Comparison of ENCODE assay signal across 1 cellular context in genomic region chr14:61614693-61615092, GRCh38.
TF ChIP-seq lines count a peak whose summit lies in the region.

No MANE protein-coding gene starts in this region.

TF ChIP-seq in GM23338, 12 proteins besides CTCF, POLR2A, EP300 and RAD21 (continued from another document):
- TF ChIP-seq JUNB (IDR thresholded peaks at IDR 0.05; ENCODE audit: unreplicated experiment) (no peak), ZNF114 (CRISPR knock-in tag; IDR thresholded peaks at IDR 0.05) (no peak), EZH2 (IDR thresholded peaks at IDR 0.05; ENCODE audit: low read depth, unreplicated experiment) (no peak), STAT1 (IDR thresholded peaks at IDR 0.05; ENCODE audit: unreplicated experiment) (no peak), EZH2phosphoT487 (IDR thresholded peaks at IDR 0.05; ENCODE audit: unreplicated experiment) (no peak)
- TF ChIP-seq, protein P1, sequence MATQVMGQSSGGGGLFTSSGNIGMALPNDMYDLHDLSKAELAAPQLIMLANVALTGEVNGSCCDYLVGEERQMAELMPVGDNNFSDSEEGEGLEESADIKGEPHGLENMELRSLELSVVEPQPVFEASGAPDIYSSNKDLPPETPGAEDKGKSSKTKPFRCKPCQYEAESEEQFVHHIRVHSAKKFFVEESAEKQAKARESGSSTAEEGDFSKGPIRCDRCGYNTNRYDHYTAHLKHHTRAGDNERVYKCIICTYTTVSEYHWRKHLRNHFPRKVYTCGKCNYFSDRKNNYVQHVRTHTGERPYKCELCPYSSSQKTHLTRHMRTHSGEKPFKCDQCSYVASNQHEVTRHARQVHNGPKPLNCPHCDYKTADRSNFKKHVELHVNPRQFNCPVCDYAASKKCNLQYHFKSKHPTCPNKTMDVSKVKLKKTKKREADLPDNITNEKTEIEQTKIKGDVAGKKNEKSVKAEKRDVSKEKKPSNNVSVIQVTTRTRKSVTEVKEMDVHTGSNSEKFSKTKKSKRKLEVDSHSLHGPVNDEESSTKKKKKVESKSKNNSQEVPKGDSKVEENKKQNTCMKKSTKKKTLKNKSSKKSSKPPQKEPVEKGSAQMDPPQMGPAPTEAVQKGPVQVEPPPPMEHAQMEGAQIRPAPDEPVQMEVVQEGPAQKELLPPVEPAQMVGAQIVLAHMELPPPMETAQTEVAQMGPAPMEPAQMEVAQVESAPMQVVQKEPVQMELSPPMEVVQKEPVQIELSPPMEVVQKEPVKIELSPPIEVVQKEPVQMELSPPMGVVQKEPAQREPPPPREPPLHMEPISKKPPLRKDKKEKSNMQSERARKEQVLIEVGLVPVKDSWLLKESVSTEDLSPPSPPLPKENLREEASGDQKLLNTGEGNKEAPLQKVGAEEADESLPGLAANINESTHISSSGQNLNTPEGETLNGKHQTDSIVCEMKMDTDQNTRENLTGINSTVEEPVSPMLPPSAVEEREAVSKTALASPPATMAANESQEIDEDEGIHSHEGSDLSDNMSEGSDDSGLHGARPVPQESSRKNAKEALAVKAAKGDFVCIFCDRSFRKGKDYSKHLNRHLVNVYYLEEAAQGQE (IDR thresholded peaks at IDR 0.05; ENCODE audit: unreplicated experiment), result no peak
- TF ChIP-seq, protein P2, sequence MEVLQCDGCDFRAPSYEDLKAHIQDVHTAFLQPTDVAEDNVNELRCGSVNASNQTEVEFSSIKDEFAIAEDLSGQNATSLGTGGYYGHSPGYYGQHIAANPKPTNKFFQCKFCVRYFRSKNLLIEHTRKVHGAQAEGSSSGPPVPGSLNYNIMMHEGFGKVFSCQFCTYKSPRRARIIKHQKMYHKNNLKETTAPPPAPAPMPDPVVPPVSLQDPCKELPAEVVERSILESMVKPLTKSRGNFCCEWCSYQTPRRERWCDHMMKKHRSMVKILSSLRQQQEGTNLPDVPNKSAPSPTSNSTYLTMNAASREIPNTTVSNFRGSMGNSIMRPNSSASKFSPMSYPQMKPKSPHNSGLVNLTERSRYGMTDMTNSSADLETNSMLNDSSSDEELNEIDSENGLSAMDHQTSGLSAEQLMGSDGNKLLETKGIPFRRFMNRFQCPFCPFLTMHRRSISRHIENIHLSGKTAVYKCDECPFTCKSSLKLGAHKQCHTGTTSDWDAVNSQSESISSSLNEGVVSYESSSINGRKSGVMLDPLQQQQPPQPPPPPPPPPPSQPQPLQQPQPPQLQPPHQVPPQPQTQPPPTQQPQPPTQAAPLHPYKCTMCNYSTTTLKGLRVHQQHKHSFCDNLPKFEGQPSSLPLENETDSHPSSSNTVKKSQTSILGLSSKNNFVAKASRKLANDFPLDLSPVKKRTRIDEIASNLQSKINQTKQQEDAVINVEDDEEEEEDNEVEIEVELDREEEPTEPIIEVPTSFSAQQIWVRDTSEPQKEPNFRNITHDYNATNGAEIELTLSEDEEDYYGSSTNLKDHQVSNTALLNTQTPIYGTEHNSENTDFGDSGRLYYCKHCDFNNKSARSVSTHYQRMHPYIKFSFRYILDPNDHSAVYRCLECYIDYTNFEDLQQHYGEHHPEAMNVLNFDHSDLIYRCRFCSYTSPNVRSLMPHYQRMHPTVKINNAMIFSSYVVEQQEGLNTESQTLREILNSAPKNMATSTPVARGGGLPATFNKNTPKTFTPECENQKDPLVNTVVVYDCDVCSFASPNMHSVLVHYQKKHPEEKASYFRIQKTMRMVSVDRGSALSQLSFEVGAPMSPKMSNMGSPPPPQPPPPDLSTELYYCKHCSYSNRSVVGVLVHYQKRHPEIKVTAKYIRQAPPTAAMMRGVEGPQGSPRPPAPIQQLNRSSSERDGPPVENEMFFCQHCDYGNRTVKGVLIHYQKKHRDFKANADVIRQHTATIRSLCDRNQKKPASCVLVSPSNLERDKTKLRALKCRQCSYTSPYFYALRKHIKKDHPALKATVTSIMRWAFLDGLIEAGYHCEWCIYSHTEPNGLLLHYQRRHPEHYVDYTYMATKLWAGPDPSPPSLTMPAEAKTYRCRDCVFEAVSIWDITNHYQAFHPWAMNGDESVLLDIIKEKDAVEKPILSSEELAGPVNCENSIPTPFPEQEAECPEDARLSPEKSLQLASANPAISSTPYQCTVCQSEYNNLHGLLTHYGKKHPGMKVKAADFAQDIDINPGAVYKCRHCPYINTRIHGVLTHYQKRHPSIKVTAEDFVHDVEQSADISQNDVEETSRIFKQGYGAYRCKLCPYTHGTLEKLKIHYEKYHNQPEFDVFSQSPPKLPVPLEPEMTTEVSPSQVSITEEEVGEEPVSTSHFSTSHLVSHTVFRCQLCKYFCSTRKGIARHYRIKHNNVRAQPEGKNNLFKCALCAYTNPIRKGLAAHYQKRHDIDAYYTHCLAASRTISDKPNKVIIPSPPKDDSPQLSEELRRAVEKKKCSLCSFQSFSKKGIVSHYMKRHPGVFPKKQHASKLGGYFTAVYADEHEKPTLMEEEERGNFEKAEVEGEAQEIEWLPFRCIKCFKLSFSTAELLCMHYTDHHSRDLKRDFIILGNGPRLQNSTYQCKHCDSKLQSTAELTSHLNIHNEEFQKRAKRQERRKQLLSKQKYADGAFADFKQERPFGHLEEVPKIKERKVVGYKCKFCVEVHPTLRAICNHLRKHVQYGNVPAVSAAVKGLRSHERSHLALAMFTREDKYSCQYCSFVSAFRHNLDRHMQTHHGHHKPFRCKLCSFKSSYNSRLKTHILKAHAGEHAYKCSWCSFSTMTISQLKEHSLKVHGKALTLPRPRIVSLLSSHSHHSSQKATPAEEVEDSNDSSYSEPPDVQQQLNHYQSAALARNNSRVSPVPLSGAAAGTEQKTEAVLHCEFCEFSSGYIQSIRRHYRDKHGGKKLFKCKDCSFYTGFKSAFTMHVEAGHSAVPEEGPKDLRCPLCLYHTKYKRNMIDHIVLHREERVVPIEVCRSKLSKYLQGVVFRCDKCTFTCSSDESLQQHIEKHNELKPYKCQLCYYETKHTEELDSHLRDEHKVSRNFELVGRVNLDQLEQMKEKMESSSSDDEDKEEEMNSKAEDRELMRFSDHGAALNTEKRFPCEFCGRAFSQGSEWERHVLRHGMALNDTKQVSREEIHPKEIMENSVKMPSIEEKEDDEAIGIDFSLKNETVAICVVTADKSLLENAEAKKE (CRISPR knock-in tag; IDR thresholded peaks at IDR 0.05), result no peak
